In genomic region chr9:124105266-124105665, GRCh38 we compare ENCODE assay signal across 22 cellular contexts.
"Had no signal": no experiment of that assay in that cellular context is flagged by ENCODE, and none has a peak within 500 bp of the region (broad histone marks: within the 10 kb centered on the region; RNA-seq: fewer than 3 reads in every experiment).

No MANE protein-coding gene starts in this region.

- DNase-seq: activated CD4-positive, alpha-beta T cell treated with anti-CD3 and anti-CD28 coated beads for 48 hours; activated CD4-positive, alpha-beta T cell treated with anti-CD3 and anti-CD28 coated beads, Interleukin-2, amount 50 U/mL, for 4 hours; activated CD4-positive, CD25-positive, alpha-beta regulatory T cell treated with anti-CD3 and anti-CD28 coated beads, Interleukin-2, amount 50 U/mL, for 72 hours; activated CD8-positive, alpha-beta memory T cell treated with anti-CD3 and anti-CD28 coated beads, Interleukin-2, amount 50 U/mL, for 48 hours; activated CD8-positive, alpha-beta T cell treated with anti-CD3 and anti-CD28 coated beads, Interleukin-2, amount 10 ng/mL, durations not matched to agents 7 days and 5 days; activated T-cell treated with anti-CD3 and anti-CD28 coated beads, Interleukin-2, amount 50 U/mL, for 1 hour; aorta; central memory CD4-positive, alpha-beta T cell; KBM-7; NCI-H1092; NCI-H1417; NCI-H1930; NCI-H2171; NCI-H2227 treated with DMSO at 0.1 percent for 48 hours; NCI-H446 treated with DMSO at 0.1 percent for 48 hours; NCI-H524 treated with DMSO at 0.1 percent for 48 hours; NCI-H748 treated with DMSO at 0.1 percent for 48 hours; RPMI8226; SHP77 had no signal

- H3K9me3 ChIP-seq: breast epithelium, SJSA1 had no signal

- H3K27me3 ChIP-seq: breast epithelium, SJSA1 had no signal

- H3K27ac ChIP-seq: breast epithelium, SJSA1 had no signal

- H3K36me3 ChIP-seq: breast epithelium, SJSA1 had no signal

- H3K4me3 ChIP-seq: breast epithelium, SJSA1 had no signal

- ATAC-seq: activated CD8-positive, alpha-beta T cell treated with anti-CD3 and anti-CD28 coated beads, Interleukin-2, amount 10 ng/mL, durations not matched to agents 7 days and 5 days; Panc1 had no signal

- H3K4me1 ChIP-seq: breast epithelium, SJSA1 had no signal
